In genomic region chr9:2771661-2772060, GRCh38 we compare ENCODE assay signal across 27 cellular contexts. TPM values are rescaled to one million over a fixed set of nuclear protein-coding genes. Genes with fewer than 3 reads are reported as not detected.
DNase-seq lines count a peak whose midpoint lies in the region; ATAC-seq, FAIRE-seq and TF ChIP-seq lines count a peak whose summit lies in the region.
"Had no signal": no experiment of that assay in that cellular context is flagged by ENCODE, and none has a peak within 500 bp of the region (broad histone marks: within the 10 kb centered on the region; RNA-seq: fewer than 3 reads in every experiment).

No MANE protein-coding gene starts in this region.

- ATAC-seq in HG03442 (IDR thresholded peaks at IDR 0.05; ENCODE audit: unreplicated experiment): no peak
- ATAC-seq: activated T-cell treated with anti-CD3 and anti-CD28 coated beads, Interleukin-2, amount 50 U/mL, for 72 hours had no signal

- H3K27ac ChIP-seq in osteoblast (ENCODE audit: low read depth, low read length): peak overlapping the region; percentile 56
- H3K27ac ChIP-seq: brain microvascular endothelial cell, PC-9, SJSA1, skin epidermis, stomach had no signal

- H3K79me2 ChIP-seq in osteoblast (ENCODE audit: insufficient read depth, low read length): peaks cover 8% of the 10 kb centered on the region

- H2AFZ ChIP-seq in osteoblast (ENCODE audit: low read length): no peak overlapping the region
- H2AFZ ChIP-seq: PC-9 had no signal

- H4K20me1 ChIP-seq in osteoblast (ENCODE audit: insufficient read depth, low read length): no peaks in the 10 kb centered on the region

- no peaks in the 10 kb centered on the region for H3K27me3 ChIP-seq in osteoblast (ENCODE audit: insufficient read depth, low read length)
- H3K27me3 ChIP-seq: brain microvascular endothelial cell, SJSA1, stomach had no signal

- H3K4me1 ChIP-seq in osteoblast (ENCODE audit: insufficient read depth, low read length): peaks cover 16% of the 10 kb centered on the region
- H3K4me1 ChIP-seq: SJSA1 had no signal

- DNase-seq in GM12891 (ENCODE audit: insufficient read length, low spot score) (no peak), NCI-H226 (peak; percentile 5), fibroblast of gingiva (ENCODE audit: low read depth) (peak; percentile 56), osteoblast (ENCODE audit: insufficient read length, low spot score, missing footprints) (peak; percentile 21), NCI-H526 (lab: John Stamatoyannopoulos, UW) (no peak), medulla oblongata (ENCODE audit: extremely low spot score) (no peak)
- DNase-seq: activated CD4-positive, CD25-positive, alpha-beta regulatory T cell treated with anti-CD3 and anti-CD28 coated beads, Interleukin-2, amount 50 U/mL, for 72 hours; activated CD8-positive, alpha-beta memory T cell treated with anti-CD3 and anti-CD28 coated beads for 24 hours; activated naive CD8-positive, alpha-beta T cell treated with anti-CD3 and anti-CD28 coated beads for 36 hours; activated T-cell treated with anti-CD3 and anti-CD28 coated beads, Interleukin-2, amount 50 U/mL, for 72 hours; brain microvascular endothelial cell; Calu3; dermis blood vessel endothelial cell; Karpas-422; naive B cell; NCI-H1092 treated with DMSO at 0.1 percent for 48 hours; NCI-H774; PC-9; stimulated activated CD4-positive, alpha-beta T cell treated with anti-CD3 and anti-CD28 coated beads, Interleukin-4, amount 100 ng/mL, for 24 hours; stomach had no signal

- no peak overlapping the region for H3K4me2 ChIP-seq in osteoblast (ENCODE audit: insufficient read depth, low read length)
- H3K4me2 ChIP-seq: PC-9 had no signal

- TF ChIP-seq POLR2A in GM12891 (IDR thresholded peaks at IDR 0.05; ENCODE audit: low read depth, low read length): no peak

- H3K36me3 ChIP-seq in osteoblast (ENCODE audit: insufficient read depth, low read length): peaks cover 35% of the 10 kb centered on the region

- no peaks in the 10 kb centered on the region for H3K9me3 ChIP-seq in osteoblast (ENCODE audit: low read depth, low read length)
- H3K9me3 ChIP-seq: SJSA1 had no signal

- H3K4me3 ChIP-seq in osteoblast (ENCODE audit: insufficient read depth, low read length): no peak overlapping the region
- H3K4me3 ChIP-seq: lung, PC-9, SJSA1, skin epidermis, stomach had no signal

- no peak for TF ChIP-seq CTCF in osteoblast (IDR thresholded peaks at IDR 0.05; ENCODE audit: extremely low read depth, low read depth, low read length)

- FAIRE-seq in GM12891 (lab: Jason Lieb, UNC): peak; percentile 13

TF ChIP-seq in GM12891, 5 proteins besides CTCF, POLR2A, EP300 and RAD21:
- TF ChIP-seq TAF1 (IDR thresholded peaks at IDR 0.05; ENCODE audit: low read depth, low read length) (no peak), SPI1 (IDR thresholded peaks at IDR 0.05; ENCODE audit: low read depth, low read length) (no peak), POLR2AphosphoS5 (IDR thresholded peaks at IDR 0.05; ENCODE audit: low read depth, low read length) (no peak), PAX5 (IDR thresholded peaks at IDR 0.05; ENCODE audit: insufficient read depth, low read length, severe bottlenecking) (no peak), POU2F2 (IDR thresholded peaks at IDR 0.05; ENCODE audit: low read depth, low read length) (no peak)

RNA-seq across cellular contexts. Expression of gene KCNV2, which starts 54.4 kb away (rescaled TPM):
- polyA plus RNA-seq in GM12891 (2012; ENCODE audit: low read depth, missing spikeins): 0.22 TPM
- not detected in 2 replicates for total RNA-seq in osteoblast
- total RNA-seq: activated naive CD8-positive, alpha-beta T cell treated with anti-CD3 and anti-CD28 coated beads for 36 hours; activated T-cell treated with anti-CD3 and anti-CD28 coated beads, Interleukin-2, amount 50 U/mL, for 72 hours; Calu3; dermis blood vessel endothelial cell; lung; PC-9; SJSA1; stomach; T-helper 2 cell treated with Interferon-gamma antibody and Interleukin-4, amounts not matched to agents 100 ng/mL and 5 ng/mL, for 36 hours had no signal
- polyA plus RNA-seq: BJ, esophagus, lung, stomach had no signal

Comparison
In these comparisons a context has a peak if more than half of its experiments do, and no peak if none do; other contexts are left out.
1. DNase-seq: peak in NCI-H226 (single experiment), fibroblast of gingiva (single experiment) and osteoblast (single experiment); none in GM12891 (single experiment), NCI-H526 (0 of 2) and medulla oblongata (single experiment).